Comparison of ENCODE assay signal across 1 cellular context in the genomic region with DNA sequence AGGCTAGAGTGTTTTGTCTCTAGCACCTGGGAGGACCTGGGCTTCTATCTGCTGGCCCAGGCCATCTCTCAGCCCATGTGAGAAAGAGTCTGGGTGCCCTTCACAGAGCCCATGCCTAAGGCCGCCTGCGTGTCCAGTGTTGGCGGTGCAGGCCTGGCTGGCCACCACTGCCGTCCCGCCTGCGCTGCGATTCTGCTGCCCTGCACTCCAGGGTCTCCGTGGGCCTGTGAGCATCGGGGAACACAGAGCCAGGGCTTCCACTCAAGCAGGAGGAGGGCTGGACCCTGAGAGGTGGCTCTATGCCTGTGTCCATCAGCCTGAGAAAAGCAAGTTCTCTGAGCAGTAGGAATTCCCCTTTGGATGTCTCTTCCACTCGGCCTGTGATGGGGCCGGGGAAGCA.
TF ChIP-seq lines count a peak whose summit lies in the region.

No MANE protein-coding gene starts in this region.

TF ChIP-seq in H1, 55 proteins besides CTCF, POLR2A, EP300 and RAD21:
- TF ChIP-seq, protein P1, sequence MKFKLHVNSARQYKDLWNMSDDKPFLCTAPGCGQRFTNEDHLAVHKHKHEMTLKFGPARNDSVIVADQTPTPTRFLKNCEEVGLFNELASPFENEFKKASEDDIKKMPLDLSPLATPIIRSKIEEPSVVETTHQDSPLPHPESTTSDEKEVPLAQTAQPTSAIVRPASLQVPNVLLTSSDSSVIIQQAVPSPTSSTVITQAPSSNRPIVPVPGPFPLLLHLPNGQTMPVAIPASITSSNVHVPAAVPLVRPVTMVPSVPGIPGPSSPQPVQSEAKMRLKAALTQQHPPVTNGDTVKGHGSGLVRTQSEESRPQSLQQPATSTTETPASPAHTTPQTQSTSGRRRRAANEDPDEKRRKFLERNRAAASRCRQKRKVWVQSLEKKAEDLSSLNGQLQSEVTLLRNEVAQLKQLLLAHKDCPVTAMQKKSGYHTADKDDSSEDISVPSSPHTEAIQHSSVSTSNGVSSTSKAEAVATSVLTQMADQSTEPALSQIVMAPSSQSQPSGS (IDR thresholded peaks at IDR 0.05; ENCODE audit: low read length), result no peak
- TF ChIP-seq TAF1 (IDR thresholded peaks at IDR 0.05; ENCODE audit: low read depth, low read length) (no peak), E2F6 (IDR thresholded peaks at IDR 0.05) (no peak), BRCA1 (IDR thresholded peaks at IDR 0.05; ENCODE audit: low read depth, low read length) (no peak), TAF7 (optimal IDR thresholded peaks at IDR 0.05; ENCODE audit: borderline replicate concordance, low read depth, low read length) (no peak), JUN (IDR thresholded peaks at IDR 0.05; ENCODE audit: low read depth, low read length) (no peak), CTBP2 (IDR thresholded peaks at IDR 0.05; ENCODE audit: borderline replicate concordance, insufficient read depth, insufficient read length, low read length) (no peak), EGR1 (IDR thresholded peaks at IDR 0.05; ENCODE audit: borderline replicate concordance, low read depth, low read length) (no peak), YY1 (IDR thresholded peaks at IDR 0.05; ENCODE audit: low read depth, low read length) (no peak), BCL11A (IDR thresholded peaks at IDR 0.05; ENCODE audit: low read depth in 2 of 2, low read length in 2 of 2) (no peak), RBBP5 (IDR thresholded peaks at IDR 0.05; ENCODE audit: borderline replicate concordance, low read depth, low read length) (no peak), CHD7 (IDR thresholded peaks at IDR 0.05; ENCODE audit: insufficient replicate concordance, low read length) (no peak), TCF12 (IDR thresholded peaks at IDR 0.05; ENCODE audit: low read depth, low read length) (no peak)
- TF ChIP-seq, protein P2, sequence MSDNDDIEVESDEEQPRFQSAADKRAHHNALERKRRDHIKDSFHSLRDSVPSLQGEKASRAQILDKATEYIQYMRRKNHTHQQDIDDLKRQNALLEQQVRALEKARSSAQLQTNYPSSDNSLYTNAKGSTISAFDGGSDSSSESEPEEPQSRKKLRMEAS (IDR thresholded peaks at IDR 0.05), result no peak
